8 cellular contexts compared by ENCODE assay signal in the genomic region with DNA sequence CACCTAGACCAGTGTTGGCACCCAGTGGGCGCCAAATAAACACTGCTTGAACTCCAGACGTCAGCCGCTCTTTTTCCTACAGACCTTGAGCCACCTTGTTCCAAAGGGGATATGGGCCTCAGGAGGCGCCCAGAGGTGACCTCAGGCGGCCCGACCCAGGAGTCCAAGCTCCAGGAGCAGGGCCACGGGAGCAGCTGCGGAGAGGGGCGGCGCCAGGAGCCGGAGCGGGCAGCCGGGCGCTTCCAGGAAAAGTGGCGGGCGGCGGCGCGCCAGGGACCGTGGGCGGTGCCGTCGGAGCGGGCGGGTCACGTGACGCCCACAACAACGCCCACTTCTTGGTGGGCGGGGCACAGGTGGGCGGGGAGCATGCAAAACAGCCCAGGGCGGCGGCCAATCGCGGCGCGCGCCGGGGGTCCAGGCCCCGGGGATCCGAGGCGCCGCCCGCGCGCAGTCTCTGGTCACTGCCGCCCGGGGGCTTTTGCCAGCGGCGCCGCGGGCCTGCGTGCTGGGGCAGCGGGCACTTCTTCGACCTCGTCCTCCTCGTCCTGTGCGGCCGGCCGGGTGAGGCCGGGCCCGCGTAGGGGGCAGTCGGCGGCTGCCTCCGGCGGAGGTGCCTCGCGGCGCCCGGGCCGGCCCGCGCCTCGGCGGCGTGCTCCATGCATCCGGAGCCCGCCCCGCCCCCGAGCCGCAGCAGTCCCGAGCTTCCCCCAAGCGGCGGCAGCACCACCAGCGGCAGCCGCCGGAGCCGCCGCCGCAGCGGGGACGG. TPM values are rescaled to one million over a fixed set of nuclear protein-coding genes. Genes with fewer than 3 reads are reported as not detected.
DNase-seq lines count a peak whose midpoint lies in the region; ATAC-seq and TF ChIP-seq lines count a peak whose summit lies in the region.

ORAI1 (plus strand) TSS at position 444 of the 766 bp plus-strand sequence.

- no peaks in the 10 kb centered on the region for H3K9me3 ChIP-seq in osteoblast (ENCODE audit: low read depth, low read length)
- no peaks in the 10 kb centered on the region for H3K9me3 ChIP-seq in thoracic aorta

- peaks cover 32% of the 10 kb centered on the region for H3K79me2 ChIP-seq in osteoblast (ENCODE audit: insufficient read depth, low read length)

- H3K4me1 ChIP-seq in osteoblast (ENCODE audit: insufficient read depth, low read length) (peaks cover 22% of the 10 kb centered on the region), thoracic aorta (ENCODE audit: control insufficient read depth in 1 of 2, low read depth in 2 of 2) (peaks cover 7 to 25% of the 10 kb centered on the region in 2 donors)

- H3K36me3 ChIP-seq in osteoblast (ENCODE audit: insufficient read depth, low read length) (no peaks in the 10 kb centered on the region), thoracic aorta (no peaks in the 10 kb centered on the region)

- CTCF ChIA-PET in GM10248 (lab: Yijun Ruan, JAX), result interaction anchor here (0.7 to 7.2 kb wide), 31 partner anchors 9 to 168 kb away, joined by 3 to 55 read pairs (median 4); partner anchors contain the start of genes KDM2B, MORN3 and RHOF

- peak within 1 kb of the TSS; percentile 96 to 97 for H3K27ac Mint-ChIP-seq in activated naive CD4-positive, alpha-beta T cell treated with anti-CD3 and anti-CD28 coated beads, Interleukin-2, amount 50 U/mL, for 72 hours

- TF ChIP-seq CTCF in GM10248 (IDR thresholded peaks at IDR 0.05; ENCODE audit: control extremely low read depth, extremely low read depth, low read depth, missing control alignments), result peak; percentile 25
- TF ChIP-seq CTCF in osteoblast (IDR thresholded peaks at IDR 0.05; ENCODE audit: extremely low read depth, low read depth, low read length), result no peak
- no peak for TF ChIP-seq CTCF in thoracic aorta (IDR thresholded peaks at IDR 0.05)

- H3K9me3 Mint-ChIP-seq in activated naive CD4-positive, alpha-beta T cell treated with anti-CD3 and anti-CD28 coated beads, Interleukin-2, amount 50 U/mL, for 72 hours, result no peaks in the 10 kb centered on the region

- H4K20me1 ChIP-seq in osteoblast (ENCODE audit: insufficient read depth, low read length), result peaks cover 2% of the 10 kb centered on the region

- DNase-seq in GM10248 (ENCODE audit: extremely low spot score) (peak; percentile 94), NCI-H1105 (lab: John Stamatoyannopoulos, UW) (peak; percentile 89), SKM-1 (lab: John Stamatoyannopoulos, UW; ENCODE audit: unreplicated experiment) (peak; percentile 33), glomerular endothelial cell (ENCODE audit: extremely low read depth, low read depth, low spot score) (no peak), osteoblast (ENCODE audit: insufficient read length, low spot score, missing footprints) (peak; percentile 99), thoracic aorta (ENCODE audit: low spot score) (peak; percentile 81)
- DNase-seq in activated naive CD4-positive, alpha-beta T cell treated with anti-CD3 and anti-CD28 coated beads, Interleukin-2, amount 50 U/mL, for 72 hours (ENCODE audit: low spot score in 2 of 2), result peak; percentile 97 to 98

- peaks cover 23% of the 10 kb centered on the region in 2 donors for H3K36me3 Mint-ChIP-seq in activated naive CD4-positive, alpha-beta T cell treated with anti-CD3 and anti-CD28 coated beads, Interleukin-2, amount 50 U/mL, for 72 hours

- POLR2A ChIA-PET in GM10248 (lab: Yijun Ruan, JAX), result interaction anchor here (1.1 kb wide), 1 partner anchor 11 kb away, joined by 3 read pairs; no protein-coding TSS in a partner anchor

- ATAC-seq in HG02588 (IDR thresholded peaks at IDR 0.05; ENCODE audit: unreplicated experiment) (peak; percentile 65), thoracic aorta (ENCODE audit: insufficient number of reproducible peaks, low FRiP score, low read depth) (peak; percentile 84)
- ATAC-seq in activated naive CD4-positive, alpha-beta T cell treated with anti-CD3 and anti-CD28 coated beads, Interleukin-2, amount 50 U/mL, for 72 hours, result peak; percentile 56 to 74

- H2AFZ ChIP-seq in osteoblast (ENCODE audit: low read length), result peak within 1 kb of the TSS; percentile 86

- peak within 1 kb of the TSS; percentile 89 for H3K4me2 ChIP-seq in osteoblast (ENCODE audit: insufficient read depth, low read length)

- H3K27me3 ChIP-seq in osteoblast (ENCODE audit: insufficient read depth, low read length) (no peaks in the 10 kb centered on the region), thoracic aorta (replicated peaks; ENCODE audit: insufficient read depth) (no peaks in the 10 kb centered on the region)

- peak within 1 kb of the TSS; percentile 28 for H3K27ac ChIP-seq in osteoblast (ENCODE audit: low read depth, low read length)
- H3K27ac ChIP-seq in thoracic aorta, result peak within 1 kb of the TSS; percentile 84 to 93

- H3K4me3 ChIP-seq in osteoblast (ENCODE audit: insufficient read depth, low read length) (peak within 1 kb of the TSS; percentile 71), thoracic aorta (peak within 1 kb of the TSS; percentile 76)

RNA-seq across cellular contexts. Expression of gene ORAI1, which starts in this region (rescaled TPM):
- 10 to 100 TPM; 23.0 to 23.2 TPM for total RNA-seq in activated naive CD4-positive, alpha-beta T cell treated with anti-CD3 and anti-CD28 coated beads, Interleukin-2, amount 50 U/mL, for 72 hours
- total RNA-seq in glomerular endothelial cell (29.7 and 37.4 TPM in 2 replicates), osteoblast (7.2 and 7.7 TPM in 2 replicates), thoracic aorta (1 to 10 TPM; 4.7 to 6.6 TPM)
